15 cellular contexts compared by ENCODE assay signal in genomic region chr10:8485032-8485431, GRCh38.
DNase-seq lines count a peak whose midpoint lies in the region; ATAC-seq, FAIRE-seq and TF ChIP-seq lines count a peak whose summit lies in the region.
"Had no signal": no experiment of that assay in that cellular context is flagged by ENCODE, and none has a peak within 500 bp of the region (broad histone marks: within the 10 kb centered on the region; RNA-seq: fewer than 3 reads in every experiment).

No MANE protein-coding gene starts in this region.

- CTCF ChIA-PET in HepG2 (lab: Yijun Ruan, JAX; ENCODE audit: low intra/inter-chr PET ratio, low total read pairs), result no interaction called here

- WGBS in HepG2 (ENCODE audit: low lambda C conversion rate), result 40% methylated on average over 6 of the region's 6 CpGs
- 51% methylated on average over 6 of the region's 6 CpGs for WGBS in right lobe of liver (ENCODE audit: insufficient coverage, low coverage, low lambda C conversion rate, missing lambda C conversion rate)
- 61% methylated on average over 6 of the region's 6 CpGs for WGBS in esophagus muscularis mucosa

- FAIRE-seq in HepG2 (lab: Jason Lieb, UNC), result no peak
- FAIRE-seq in bronchial epithelial cell (lab: Jason Lieb, UNC), result no peak
- FAIRE-seq: GM12878, GM19239 had no signal

- H3K27ac ChIP-seq in HepG2 (ENCODE audit: extremely low read length, insufficient read depth, low read length) (no peak overlapping the region), right lobe of liver (no peak overlapping the region), esophagus muscularis mucosa (replicated peaks in 1 of 4) (no peak overlapping the region)
- H3K27ac ChIP-seq: BLaER1 treated with 17β-estradiol and CSF1 and Interleukin-3, amounts not matched to agents 10 nM and 100 nM had no signal

- no peak overlapping the region for H3K9ac ChIP-seq in HepG2 (ENCODE audit: insufficient read depth, low read depth, low read length)
- H3K9ac ChIP-seq: BLaER1 treated with 17β-estradiol and CSF1 and Interleukin-3, amounts not matched to agents 10 nM and 100 nM had no signal

- no peaks in the 10 kb centered on the region for H3K79me2 ChIP-seq in HepG2 (ENCODE audit: insufficient read depth, low read length)

- TF ChIP-seq RAD21 in HepG2 (CRISPR knock-in tag; IDR thresholded peaks at IDR 0.05), result no peak

- TF ChIP-seq EP300 in HepG2 (IDR thresholded peaks at IDR 0.05; ENCODE audit: low read depth in 2 of 2, low read length in 2 of 2), result no peak
- no peak for TF ChIP-seq EP300 in HepG2 (CRISPR knock-in tag; IDR thresholded peaks at IDR 0.05; ENCODE audit: borderline replicate concordance)
- TF ChIP-seq EP300 in esophagus muscularis mucosa (IDR thresholded peaks at IDR 0.05), result no peak

- H3K4me2 ChIP-seq in HepG2 (ENCODE audit: low read depth, low read length), result no peak overlapping the region
- H3K4me2 ChIP-seq: BLaER1 treated with 17β-estradiol and CSF1 and Interleukin-3, amounts not matched to agents 10 nM and 100 nM had no signal

- no peak overlapping the region for H2AFZ ChIP-seq in HepG2 (ENCODE audit: low read length)

- TF ChIP-seq POLR2A in HepG2 (IDR thresholded peaks at IDR 0.05; ENCODE audit: insufficient read depth in 1 of 2, low read depth in 2 of 2, low read length in 2 of 2) (no peak), right lobe of liver (IDR thresholded peaks at IDR 0.05) (no peak), esophagus muscularis mucosa (IDR thresholded peaks at IDR 0.05; ENCODE audit: low read depth) (no peak)

- TF ChIP-seq CTCF in HepG2 (CRISPR knock-in tag; IDR thresholded peaks at IDR 0.05), result no peak
- TF ChIP-seq CTCF in right lobe of liver (IDR thresholded peaks at IDR 0.05), result no peak
- no peak for TF ChIP-seq CTCF in bronchial epithelial cell (IDR thresholded peaks at IDR 0.05; ENCODE audit: insufficient read depth, low read length, severe bottlenecking)
- no peak for TF ChIP-seq CTCF in esophagus muscularis mucosa (IDR thresholded peaks at IDR 0.05)

- DNase-seq in HepG2 (ENCODE audit: low spot score) (no peak), right lobe of liver (no peak), bronchial epithelial cell (ENCODE audit: low read depth) (peak; percentile 46), esophagus muscularis mucosa (ENCODE audit: extremely low spot score) (peak; percentile 53), RKO (ENCODE audit: low spot score) (no peak), NCI-H1092 treated with DMSO at 0.1 percent for 48 hours (lab: John Stamatoyannopoulos, UW) (no peak)
- DNase-seq: 8988T; Calu3; CD8-positive, alpha-beta T cell; DMS79 treated with DMSO at 0.1 percent for 48 hours had no signal

- no peaks in the 10 kb centered on the region for H3K9me3 ChIP-seq in HepG2 (ENCODE audit: low read length)
- H3K9me3 ChIP-seq in right lobe of liver, result no peaks in the 10 kb centered on the region
- no peaks in the 10 kb centered on the region for H3K9me3 ChIP-seq in esophagus muscularis mucosa
- H3K9me3 ChIP-seq: BLaER1 treated with 17β-estradiol and CSF1 and Interleukin-3, amounts not matched to agents 10 nM and 100 nM; HAP-1 had no signal

- no TSS peak for BruUV-seq in HepG2 (replicated peaks; lab: Mats Ljungman, UMichigan)

- intact Hi-C loops in HepG2 (cut with micrococcal nuclease; ENCODE audit: unreplicated experiment), result no loop called here
- intact Hi-C loops in right lobe of liver (cut with DNase I), result no loop called here
- intact Hi-C loops in esophagus muscularis mucosa (cut with DNase I), result no loop called here

- H4K20me1 ChIP-seq in HepG2 (ENCODE audit: insufficient read depth, low read length), result no peaks in the 10 kb centered on the region
- H4K20me1 ChIP-seq: BLaER1 treated with 17β-estradiol and CSF1 and Interleukin-3, amounts not matched to agents 10 nM and 100 nM had no signal

- no peaks in the 10 kb centered on the region for H3K27me3 ChIP-seq in HepG2 (ENCODE audit: control insufficient read depth in 1 of 2, insufficient read depth in 2 of 2, low read length in 2 of 2)
- no peaks in the 10 kb centered on the region for H3K27me3 ChIP-seq in right lobe of liver
- no peaks in the 10 kb centered on the region for H3K27me3 ChIP-seq in bronchial epithelial cell (ENCODE audit: control insufficient read depth, insufficient read depth, low read length)
- peaks cover 0 to 11% (median 0%) of the 10 kb centered on the region in 4 donors for H3K27me3 ChIP-seq in esophagus muscularis mucosa
- H3K27me3 ChIP-seq: BLaER1 treated with 17β-estradiol and CSF1 and Interleukin-3, amounts not matched to agents 10 nM and 100 nM had no signal

- POLR2A ChIA-PET in HepG2 (lab: Yijun Ruan, JAX), result no interaction called here

- ATAC-seq in HepG2, result no peak
- no peak for ATAC-seq in right lobe of liver
- no peak for ATAC-seq in GM18873 (IDR thresholded peaks at IDR 0.05; ENCODE audit: low FRiP score, unreplicated experiment)
- ATAC-seq: CD8-positive, alpha-beta T cell; GM12878 had no signal

- H3K4me1 ChIP-seq in HepG2 (ENCODE audit: insufficient read depth, low read length) (no peaks in the 10 kb centered on the region), right lobe of liver (no peaks in the 10 kb centered on the region), esophagus muscularis mucosa (no peaks in the 10 kb centered on the region)
- H3K4me1 ChIP-seq: BLaER1 treated with 17β-estradiol and CSF1 and Interleukin-3, amounts not matched to agents 10 nM and 100 nM; HAP-1 had no signal

- no peak overlapping the region for H3K4me3 ChIP-seq in HepG2 (replicated peaks in 1 of 3; ENCODE audit: insufficient read depth in 1 of 3, low read depth in 2 of 3, low read length in 3 of 3)
- no peak overlapping the region for H3K4me3 ChIP-seq in right lobe of liver
- H3K4me3 ChIP-seq in bronchial epithelial cell (ENCODE audit: low read depth, low read length), result no peak overlapping the region
- H3K4me3 ChIP-seq in esophagus muscularis mucosa, result no peak overlapping the region
- H3K4me3 ChIP-seq: BLaER1 treated with 17β-estradiol and CSF1 and Interleukin-3, amounts not matched to agents 10 nM and 100 nM; GM12878; HAP-1 had no signal

- in situ Hi-C loops in HepG2 (cut with HindIII; ENCODE audit: extremely low pct_ligation_motif_present, low pct_unique_long_range_greater_than_20kb), result no loop called here

- H3K36me3 ChIP-seq in HepG2 (replicated peaks in 1 of 2; ENCODE audit: control insufficient read depth in 1 of 2, insufficient read depth in 2 of 2, low read length in 2 of 2) (no peaks in the 10 kb centered on the region), right lobe of liver (no peaks in the 10 kb centered on the region), bronchial epithelial cell (ENCODE audit: control insufficient read depth, insufficient read depth, low read length) (no peaks in the 10 kb centered on the region), esophagus muscularis mucosa (no peaks in the 10 kb centered on the region)
- H3K36me3 ChIP-seq: BLaER1 treated with 17β-estradiol and CSF1 and Interleukin-3, amounts not matched to agents 10 nM and 100 nM; HAP-1 had no signal

TF ChIP-seq in HepG2, 621 proteins besides CTCF, POLR2A, EP300 and RAD21:
- TF ChIP-seq CEBPB (IDR thresholded peaks at IDR 0.05; ENCODE audit: borderline replicate concordance, low read depth, low read length) (peak; percentile 83), ZXDC (CRISPR knock-in tag; IDR thresholded peaks at IDR 0.05) (no peak), CEBPG (CRISPR knock-in tag; IDR thresholded peaks at IDR 0.05) (0 out of 2 replicates have a peak, but pooled peaks have one; percentile 6)

Comparison
In these comparisons a context has a peak if more than half of its experiments do, and no peak if none do; other contexts are left out.
1. DNase-seq: peak in bronchial epithelial cell (single experiment) and esophagus muscularis mucosa (single experiment); none in HepG2 (single experiment), right lobe of liver (0 of 3), RKO (single experiment) and NCI-H1092 treated with DMSO at 0.1 percent for 48 hours (single experiment).